In genomic region chr3:139728414-139728813, GRCh38 we compare ENCODE assay signal across 27 cellular contexts. TPM values are rescaled to one million over a fixed set of nuclear protein-coding genes. Genes with fewer than 3 reads are reported as not detected.
"Had no signal": no experiment of that assay in that cellular context is flagged by ENCODE, and none has a peak within 500 bp of the region (broad histone marks: within the 10 kb centered on the region; RNA-seq: fewer than 3 reads in every experiment).

No MANE protein-coding gene starts in this region.

- H3K27ac Mint-ChIP-seq: naive thymus-derived CD8-positive, alpha-beta T cell; nephron progenitor cell; stimulated activated naive B cell treated with anti-CD40 and anti-IgM and Interleukin-4, amounts not matched to agents 10 μg/mL and 1 μg/mL and 100 μg/mL, for 72 hours; stimulated activated naive CD8-positive, alpha-beta T cell treated with anti-CD3 and anti-CD28 coated beads, Interleukin-15, Interleukin-2, amounts not matched to agents 100 ng/mL and 50 ng/mL, for 24 hours had no signal

- H3K4me1 Mint-ChIP-seq: naive thymus-derived CD8-positive, alpha-beta T cell; nephron progenitor cell; stimulated activated naive B cell treated with anti-CD40 and anti-IgM and Interleukin-4, amounts not matched to agents 10 μg/mL and 1 μg/mL and 100 μg/mL, for 72 hours had no signal

- DNase-seq: dorsolateral prefrontal cortex; effector CD4-positive, alpha-beta T cell; foreskin melanocyte; glutamatergic neuron; heart right ventricle; hippocampal formation; left colon; left ventricle myocardium inferior; lower lobe of right lung; naive thymus-derived CD8-positive, alpha-beta T cell; nephron progenitor cell; nucleus accumbens; psoas muscle; right cardiac atrium; sigmoid colon; spleen; stimulated activated naive B cell treated with anti-CD40 and anti-IgM and Interleukin-4, amounts not matched to agents 10 μg/mL and 1 μg/mL and 100 μg/mL, for 72 hours; upper lobe of left lung had no signal

- H3K4me1 ChIP-seq: heart right ventricle, left ventricle myocardium inferior, lower lobe of right lung, psoas muscle, sigmoid colon, spleen, tibial nerve, upper lobe of left lung had no signal

- H3K4me3 Mint-ChIP-seq: naive thymus-derived CD8-positive, alpha-beta T cell; nephron progenitor cell; stimulated activated naive B cell treated with anti-CD40 and anti-IgM and Interleukin-4, amounts not matched to agents 10 μg/mL and 1 μg/mL and 100 μg/mL, for 72 hours; stimulated activated naive CD8-positive, alpha-beta T cell treated with anti-CD3 and anti-CD28 coated beads, Interleukin-15, Interleukin-2, amounts not matched to agents 100 ng/mL and 50 ng/mL, for 24 hours had no signal

- H3K9me3 ChIP-seq: heart right ventricle, left ventricle myocardium inferior, lower lobe of right lung, psoas muscle, sigmoid colon, spleen, thoracic aorta, tibial nerve, upper lobe of left lung had no signal

- H3K9me3 Mint-ChIP-seq: nephron progenitor cell had no signal

- H3K36me3 ChIP-seq: heart right ventricle, left ventricle myocardium inferior, lower lobe of right lung, sigmoid colon, spleen, thoracic aorta, tibial nerve, upper lobe of left lung had no signal

- ATAC-seq: esophagus mucosa; heart right ventricle; left colon; lower lobe of right lung; naive thymus-derived CD8-positive, alpha-beta T cell; psoas muscle; right cardiac atrium; stimulated activated naive B cell treated with anti-CD40 and anti-IgM and Interleukin-4, amounts not matched to agents 10 μg/mL and 1 μg/mL and 100 μg/mL, for 72 hours had no signal

- H3K27me3 ChIP-seq: sigmoid colon, spleen, tibial nerve, upper lobe of left lung had no signal

- H3K27ac ChIP-seq: dorsolateral prefrontal cortex, epithelial cell of prostate, heart right ventricle, left ventricle myocardium inferior, lower lobe of right lung, psoas muscle, sigmoid colon, skin epidermis, spleen, thoracic aorta, tibial nerve, upper lobe of left lung had no signal

- FAIRE-seq: islet of Langerhans, urothelium cell line had no signal

- H3K36me3 Mint-ChIP-seq: naive thymus-derived CD8-positive, alpha-beta T cell; stimulated activated naive B cell treated with anti-CD40 and anti-IgM and Interleukin-4, amounts not matched to agents 10 μg/mL and 1 μg/mL and 100 μg/mL, for 72 hours had no signal

- H3K4me3 ChIP-seq: dorsolateral prefrontal cortex, heart right ventricle, left ventricle myocardium inferior, lower lobe of right lung, psoas muscle, sigmoid colon, skin epidermis, spleen, thoracic aorta, tibial nerve, upper lobe of left lung had no signal

RNA-seq across cellular contexts. Expression of gene NMNAT3, which starts 50.6 kb away (rescaled TPM):
- total RNA-seq: myocyte had no signal
